25 cellular contexts compared by ENCODE assay signal in the genomic region with DNA sequence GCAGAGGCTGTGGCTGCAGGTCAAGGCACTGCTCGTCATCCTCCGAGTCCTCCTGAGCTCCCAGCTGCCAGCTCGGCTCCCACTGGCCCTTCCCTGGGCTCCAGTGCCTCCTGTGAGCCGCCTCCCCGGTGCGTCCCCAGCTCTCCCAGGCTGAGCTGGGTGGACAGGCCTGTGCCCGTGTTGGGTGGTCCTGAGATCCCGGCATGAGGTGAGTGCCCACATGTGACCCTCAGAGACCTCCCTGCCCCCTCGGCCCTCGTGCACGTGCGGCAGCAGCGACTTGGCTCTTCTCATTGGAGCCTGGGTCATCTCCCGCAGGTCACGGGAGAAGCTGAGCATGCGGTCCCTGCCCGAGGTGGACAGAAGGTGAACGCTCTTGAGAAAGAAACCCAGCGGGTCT.
"Had no signal": no experiment of that assay in that cellular context is flagged by ENCODE, and none has a peak within 500 bp of the region (broad histone marks: within the 10 kb centered on the region; RNA-seq: fewer than 3 reads in every experiment).

No MANE protein-coding gene starts in this region.

- H3K27ac ChIP-seq: KMS-11, PC-9, Peyer's patch, SJCRH30 had no signal

- H3K27me3 ChIP-seq: Peyer's patch, SJCRH30 had no signal

- FAIRE-seq: HepG2 had no signal

- H3K9ac ChIP-seq: KMS-11 had no signal

- ATAC-seq: HepG2, Right ventricle myocardium inferior, SK-N-SH treated with all-trans-retinoic acid at 6 μM for 48 hours had no signal

- H3K4me1 ChIP-seq: Peyer's patch, SJCRH30 had no signal

- H3K4me3 ChIP-seq: PC-9, Peyer's patch, SJCRH30 had no signal

- H3K9me3 ChIP-seq: Peyer's patch, SJCRH30 had no signal

- DNase-seq: IMR-90, MV-4-11, NCI-H1048, NCI-H1105 treated with DMSO at 0.1 percent for 48 hours, NCI-H1417 treated with DMSO at 0.1 percent for 48 hours, NCI-H146, NCI-H1694 treated with DMSO at 0.1 percent for 48 hours, NCI-H1930, NCI-H2081, NCI-H2107, NCI-H226, NCI-H446, NCI-H510A, NCI-H524 treated with DMSO at 0.1 percent for 48 hours, NCI-H69, NCI-H774, OCI-M1, PC-9, Peyer's patch, SHP77 treated with DMSO at 0.1 percent for 48 hours, SJCRH30 had no signal

- H2AFZ ChIP-seq: PC-9 had no signal

- H3K4me2 ChIP-seq: KMS-11, PC-9 had no signal
